Comparison of ENCODE assay signal across 8 cellular contexts in genomic region chr14:69711471-69712216, GRCh38. TPM values are rescaled to one million over a fixed set of nuclear protein-coding genes. Genes with fewer than 3 reads are reported as not detected.
DNase-seq lines count a peak whose midpoint lies in the region; ATAC-seq and TF ChIP-seq lines count a peak whose summit lies in the region.

No MANE protein-coding gene starts in this region.

- peak overlapping the region; percentile 22 for H2BK120ac ChIP-seq in neuronal stem cell (ENCODE audit: low read depth, low read length)

- H3K18ac ChIP-seq in neuronal stem cell (ENCODE audit: low read length): peak overlapping the region; percentile 87

- peak overlapping the region; percentile 64 for H2BK12ac ChIP-seq in neuronal stem cell (ENCODE audit: low read length)

- H3K27me3 ChIP-seq in duodenal mucosa (ENCODE audit: control insufficient read depth in 1 of 2, insufficient read depth in 2 of 2, low read length in 2 of 2) (no peaks in the 10 kb centered on the region), neuronal stem cell (ENCODE audit: control insufficient read depth in 3 of 3, insufficient read depth in 3 of 3, low read depth in 1 of 3, low read length in 3 of 3) (no peaks in the 10 kb centered on the region), GM23248 (replicated peaks; ENCODE audit: insufficient read depth) (no peaks in the 10 kb centered on the region)

- peak overlapping the region; percentile 62 for H2BK15ac ChIP-seq in neuronal stem cell (ENCODE audit: low read length)

- in situ Hi-C loops in GM23248 (cut with MboI): no loop called here

- H2BK5ac ChIP-seq in neuronal stem cell (ENCODE audit: low read length): peak overlapping the region; percentile 82

- H3K4me3 ChIP-seq in duodenal mucosa (ENCODE audit: low read depth in 1 of 2, low read length in 2 of 2): peak overlapping the region in 1 of 2 donors; percentile 30
- no peak overlapping the region for H3K4me3 ChIP-seq in neuronal stem cell (ENCODE audit: low read length in 2 of 2)
- no peak overlapping the region for H3K4me3 ChIP-seq in GM23248

- peak overlapping the region; percentile 43 for H3K14ac ChIP-seq in neuronal stem cell (ENCODE audit: low read length)

- TF ChIP-seq POLR2A in erythroblast (IDR thresholded peaks at IDR 0.05; ENCODE audit: low read length): no peak

- DNase-seq in C1 segment of cervical spinal cord (lab: John Stamatoyannopoulos, UW) (peak in 11 of 14 donors; percentile 32 to 92 (median 57)), NCI-H2171 treated with DMSO at 0.1 percent for 48 hours (lab: John Stamatoyannopoulos, UW) (peak; percentile 75), neuronal stem cell (ENCODE audit: low spot score) (no peak), GM23248 (no peak), erythroblast (lab: John Stamatoyannopoulos, UW) (no peak)
- DNase-seq in central memory CD4-positive, alpha-beta T cell: no peak

- peaks cover 17% of the 10 kb centered on the region for H3F3A ChIP-seq in GM23248 (ENCODE audit: insufficient read depth)

- peak overlapping the region; percentile 74 for H2AK5ac ChIP-seq in neuronal stem cell (ENCODE audit: low read depth, low read length)

- H4K91ac ChIP-seq in neuronal stem cell (ENCODE audit: low read depth, low read length, poor library complexity): no peak overlapping the region

- no peak overlapping the region for H2AFZ ChIP-seq in neuronal stem cell (ENCODE audit: low read length)
- H2AFZ ChIP-seq in GM23248: no peak overlapping the region

- no peak overlapping the region for H3K4ac ChIP-seq in neuronal stem cell (ENCODE audit: low read length)

- no peaks in the 10 kb centered on the region for H3K79me1 ChIP-seq in neuronal stem cell (ENCODE audit: low read depth, low read length)

- H3K9me2 ChIP-seq in GM23248 (ENCODE audit: insufficient read depth): no peaks in the 10 kb centered on the region

- H3K9ac ChIP-seq in duodenal mucosa (ENCODE audit: low read depth in 1 of 2, low read length in 2 of 2): peak overlapping the region in 1 of 2 donors; percentile 35
- H3K9ac ChIP-seq in neuronal stem cell (ENCODE audit: low read depth, low read length, poor library complexity): peak overlapping the region; percentile 5
- no peak overlapping the region for H3K9ac ChIP-seq in GM23248

- ATAC-seq in GM18907 (IDR thresholded peaks at IDR 0.05; ENCODE audit: unreplicated experiment): no peak

- no peaks in the 10 kb centered on the region for H4K20me1 ChIP-seq in GM23248 (ENCODE audit: insufficient read depth)

- H3K4me1 ChIP-seq in duodenal mucosa (ENCODE audit: control insufficient read depth in 1 of 2, insufficient read depth in 2 of 2, low read length in 2 of 2) (peaks cover 37 to 45% of the 10 kb centered on the region in 2 donors), neuronal stem cell (ENCODE audit: control insufficient read depth in 2 of 2, insufficient read depth in 1 of 2, low read depth in 1 of 2, low read length in 2 of 2) (peaks cover 43% of the 10 kb centered on the region in 2 donors), GM23248 (ENCODE audit: insufficient read depth) (peaks cover 10% of the 10 kb centered on the region)

- WGBS in neuronal stem cell (ENCODE audit: extremely low coverage in 2 of 2, insufficient read length in 2 of 2, insufficient replicate concordance in 1 of 2), 2 donors: no CpG with 5 or more reads among the region's 7 CpGs
- WGBS in GM23248 (ENCODE audit: low coverage in 1 of 2, low lambda C conversion rate in 2 of 2, missing lambda C conversion rate in 2 of 2), 2 experiments: 36 to 43% methylated on average over 7 of the region's 7 CpGs

- H3K36me3 ChIP-seq in duodenal mucosa (ENCODE audit: control insufficient read depth in 1 of 2, insufficient read depth in 2 of 2, low read length in 2 of 2): peaks cover 24 to 52% of the 10 kb centered on the region in 2 donors
- H3K36me3 ChIP-seq in neuronal stem cell (replicated peaks in 1 of 2; ENCODE audit: control insufficient read depth in 2 of 2, insufficient read depth in 2 of 2, low read length in 2 of 2): peaks cover 0 to 31% of the 10 kb centered on the region in 2 donors
- H3K36me3 ChIP-seq in GM23248 (ENCODE audit: low read depth): peaks cover 27% of the 10 kb centered on the region; the same call in 1 of the 2 replicates

- H3K4me2 ChIP-seq in neuronal stem cell (ENCODE audit: insufficient read depth, low read length, poor library complexity, severe bottlenecking) (no peak overlapping the region), GM23248 (ENCODE audit: unreplicated experiment) (no peak overlapping the region)

- H3K27ac ChIP-seq in duodenal mucosa (ENCODE audit: low read depth, low read length): peak overlapping the region; percentile 23
- H3K27ac ChIP-seq in neuronal stem cell (replicated peaks; ENCODE audit: low read length): peak overlapping the region; percentile 98
- no peak overlapping the region for H3K27ac ChIP-seq in GM23248

- H3K79me2 ChIP-seq in GM23248 (ENCODE audit: insufficient read depth): 0 out of 2 replicates have a peak, but pooled peaks cover 4% of the 10 kb centered on the region

- no peaks in the 10 kb centered on the region for H3K9me3 ChIP-seq in duodenal mucosa (ENCODE audit: control insufficient read depth in 1 of 2, low read length in 2 of 2)
- H3K9me3 ChIP-seq in neuronal stem cell (replicated peaks in 1 of 2; ENCODE audit: control insufficient read depth in 2 of 2, insufficient read depth in 1 of 2, low read depth in 1 of 2, low read length in 2 of 2): no peaks in the 10 kb centered on the region
- no peaks in the 10 kb centered on the region for H3K9me3 ChIP-seq in GM23248 (ENCODE audit: low read depth)

- no peak overlapping the region for H3K23ac ChIP-seq in neuronal stem cell (ENCODE audit: low read depth, low read length, poor library complexity)

- no peak overlapping the region for H4K8ac ChIP-seq in neuronal stem cell (ENCODE audit: low read depth, low read length)

RNA-seq across cellular contexts. Expression of gene SRSF5, which starts 55.3 kb away (rescaled TPM):
- 359 TPM for polyA plus RNA-seq in neuronal stem cell (2013, experiment 1 of 2)
- polyA plus RNA-seq in neuronal stem cell (2013, experiment 2 of 2): 362 TPM
- 112 and 125 TPM in 2 replicates for total RNA-seq in GM23248 (2014; rRNA removed; shearing (Covaris generic))
- 207 and 227 TPM in 2 replicates for polyA plus RNA-seq in GM23248 (2016; fragmentation: Nextera tagmentation; extraction: Ambion mirVana)

Comparison
In these comparisons a context has a peak if more than half of its experiments do, and no peak if none do; other contexts are left out.
1. DNase-seq: peak in C1 segment of cervical spinal cord (11 of 14) and NCI-H2171 treated with DMSO at 0.1 percent for 48 hours (single experiment); none in neuronal stem cell (single experiment), central memory CD4-positive, alpha-beta T cell (single experiment), GM23248 (single experiment) and erythroblast (0 of 2).